Comparison of ENCODE assay signal across 14 cellular contexts in the genomic region with DNA sequence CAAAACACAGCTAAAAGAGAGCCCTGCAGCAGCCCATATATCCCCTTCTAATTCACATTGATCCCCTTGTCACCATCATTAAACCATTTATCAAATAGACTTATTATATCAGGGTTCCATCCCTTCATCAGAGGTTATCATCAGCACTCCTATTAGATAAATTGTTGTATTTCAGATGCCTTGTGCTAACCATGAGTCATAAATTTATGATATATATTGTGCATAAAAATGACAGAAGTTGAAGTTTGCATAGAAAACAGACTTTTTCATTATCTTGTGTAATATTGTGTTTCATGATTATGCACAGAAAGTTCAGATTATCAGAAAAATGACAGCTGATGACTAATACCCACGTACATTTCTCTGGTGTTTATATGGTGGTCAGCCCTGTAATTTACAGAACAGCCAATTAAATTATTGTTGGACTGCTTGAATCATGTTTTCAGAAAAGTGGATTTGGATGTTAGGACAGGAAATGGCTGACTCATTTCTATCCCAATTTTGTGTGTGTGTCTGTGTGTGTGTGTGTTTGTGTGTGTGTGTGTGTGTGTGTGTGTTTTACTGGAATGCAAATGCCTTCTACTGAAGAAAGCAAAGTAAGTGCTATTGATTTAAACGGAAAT.
DNase-seq lines count a peak whose midpoint lies in the region; ATAC-seq and TF ChIP-seq lines count a peak whose summit lies in the region.
"Had no signal": no experiment of that assay in that cellular context is flagged by ENCODE, and none has a peak within 500 bp of the region (broad histone marks: within the 10 kb centered on the region; RNA-seq: fewer than 3 reads in every experiment).

No MANE protein-coding gene starts in this region.

- H3K9ac ChIP-seq in HCT116 (ENCODE audit: low read length) (no peak overlapping the region), mesendoderm (ENCODE audit: low read length) (no peak overlapping the region)
- H3K9ac ChIP-seq: neural progenitor cell had no signal

- H3K27me3 ChIP-seq in HCT116 (ENCODE audit: insufficient read depth, low read length) (no peaks in the 10 kb centered on the region), ascending aorta (no peaks in the 10 kb centered on the region), mesendoderm (ENCODE audit: insufficient read depth, low read length, poor library complexity) (no peaks in the 10 kb centered on the region)
- H3K27me3 ChIP-seq: neural progenitor cell had no signal

- TF ChIP-seq RAD21 in HCT116 (IDR thresholded peaks at IDR 0.05; ENCODE audit: low read depth), result no peak

- no peaks in the 10 kb centered on the region for H3K9me3 ChIP-seq in HCT116 (ENCODE audit: control insufficient read depth in 1 of 2, insufficient read depth in 1 of 2, low read depth in 1 of 2, low read length in 2 of 2)
- no peaks in the 10 kb centered on the region for H3K9me3 ChIP-seq in ascending aorta

- no peaks in the 10 kb centered on the region for H3K9me2 ChIP-seq in HCT116 (ENCODE audit: insufficient read depth)

- no peak overlapping the region for H2BK120ac ChIP-seq in mesendoderm (ENCODE audit: low read depth, low read length)

- H3K4me2 ChIP-seq in HCT116 (ENCODE audit: low read length), result peak overlapping the region; percentile 11; the same call in 1 of the 2 replicates
- H3K4me2 ChIP-seq in mesendoderm (ENCODE audit: low read length), result no peak overlapping the region
- H3K4me2 ChIP-seq: neural progenitor cell had no signal

- no peaks in the 10 kb centered on the region for H3K79me1 ChIP-seq in mesendoderm (ENCODE audit: low read length)

- H3K4me1 ChIP-seq in HCT116 (ENCODE audit: control insufficient read depth in 1 of 2, insufficient read depth in 2 of 2, low read length in 2 of 2) (peaks cover 12 to 17% of the 10 kb centered on the region in 2 experiments), ascending aorta (peaks cover 5 to 25% of the 10 kb centered on the region in 2 donors), mesendoderm (ENCODE audit: control insufficient read depth, low read depth, low read length) (no peaks in the 10 kb centered on the region)

- no TSS peak for BruUV-seq in HCT116 (replicated peaks; lab: Mats Ljungman, UMichigan)

- H3K4me3 ChIP-seq in HCT116 (replicated peaks in 1 of 2; ENCODE audit: low read depth in 1 of 2, low read length in 2 of 2) (no peak overlapping the region), ascending aorta (no peak overlapping the region), mesendoderm (ENCODE audit: low read length) (no peak overlapping the region)
- H3K4me3 ChIP-seq: neural progenitor cell had no signal

- no peak overlapping the region for H2BK5ac ChIP-seq in mesendoderm (ENCODE audit: low read length)

- WGBS in mesendoderm (ENCODE audit: extremely low coverage, insufficient coverage, low lambda C conversion rate), result no CpG with 5 or more reads among the region's 2 CpGs

- intact Hi-C loops in HCT116 (cut with micrococcal nuclease) (no loop called here), ascending aorta (cut with DNase I) (no loop called here)

- no peaks in the 10 kb centered on the region for H4K20me1 ChIP-seq in HCT116 (ENCODE audit: insufficient read depth)

- TF ChIP-seq POLR2A in HCT116 (IDR thresholded peaks at IDR 0.05; ENCODE audit: borderline replicate concordance, extremely low read depth, insufficient read depth, insufficient read length), result no peak

- no peak overlapping the region for H2BK15ac ChIP-seq in mesendoderm (replicated peaks; ENCODE audit: low read depth)

- H3K23ac ChIP-seq in mesendoderm (ENCODE audit: low read length), result no peak overlapping the region

- POLR2A ChIA-PET in HCT116 (lab: Charles Lee), result interaction anchor here (0.6 kb wide), 1 partner anchor 9 kb away, joined by 3 read pairs; no protein-coding TSS in a partner anchor

- no peak overlapping the region for H2AK5ac ChIP-seq in mesendoderm (ENCODE audit: low read length)

- no peak overlapping the region for H3K56ac ChIP-seq in mesendoderm (ENCODE audit: low read length)

- ATAC-seq in HCT116 (no peak), HG03565 (IDR thresholded peaks at IDR 0.05; ENCODE audit: unreplicated experiment) (no peak), HG03135 (IDR thresholded peaks at IDR 0.05; ENCODE audit: unreplicated experiment) (no peak)
- ATAC-seq: stimulated activated naive B cell treated with anti-CD40 and anti-IgM and Interleukin-4, amounts not matched to agents 10 μg/mL and 1 μg/mL and 100 μg/mL, for 72 hours; T-helper 17 cell had no signal

- no peak overlapping the region for H2AFZ ChIP-seq in HCT116 (ENCODE audit: low read depth, low read length, poor library complexity, severe bottlenecking)
- H2AFZ ChIP-seq: neural progenitor cell had no signal

- RAD21 ChIA-PET in HCT116 (lab: Charles Lee; ENCODE audit: low non-redundant PET in 1 of 2, low total read pairs in 2 of 2, uncharacterized antibody in 2 of 2, unreplicated experiment in 2 of 2), result no interaction called here

- peak; percentile 79 for DNase-seq in A172 (ENCODE audit: low spot score)
- no peak for DNase-seq in HCT116 (ENCODE audit: low read depth, low spot score)
- no peak for DNase-seq in ascending aorta (ENCODE audit: low spot score in 2 of 2)
- DNase-seq in glomerular visceral epithelial cell (ENCODE audit: extremely low spot score), result peak; percentile 31
- DNase-seq in central memory CD4-positive, alpha-beta T cell, result no peak
- no peak for DNase-seq in mesendoderm
- DNase-seq: activated CD4-positive, alpha-beta memory T cell treated with anti-CD3 and anti-CD28 coated beads, Interleukin-2, amount 10 ng/mL, durations not matched to agents 7 days and 5 days; NCI-H524 treated with DMSO at 0.1 percent for 48 hours; stimulated activated naive B cell treated with anti-CD40 and anti-IgM and Interleukin-4, amounts not matched to agents 10 μg/mL and 1 μg/mL and 100 μg/mL, for 72 hours; T-helper 17 cell had no signal

- H4K8ac ChIP-seq in mesendoderm (ENCODE audit: low read depth, low read length), result no peak overlapping the region

- H3K27ac ChIP-seq in HCT116 (ENCODE audit: low read depth, low read length) (no peak overlapping the region), ascending aorta (peak overlapping the region; percentile 39 to 45), mesendoderm (ENCODE audit: low read depth, low read length) (no peak overlapping the region)
- H3K27ac ChIP-seq: C4-2B, neural progenitor cell had no signal

- CTCF ChIA-PET in HCT116 (lab: Charles Lee), result no interaction called here

- no peak for TF ChIP-seq CTCF in HCT116 (IDR thresholded peaks at IDR 0.05 in 2 of 3, conservative IDR thresholded peaks at IDR 0.05 in 1 of 3; ENCODE audit: borderline replicate concordance in 1 of 3, insufficient read depth in 1 of 3, low read depth in 2 of 3, low read length in 2 of 3)
- no peak for TF ChIP-seq CTCF in ascending aorta (IDR thresholded peaks at IDR 0.05)

- H4K5ac ChIP-seq in mesendoderm (ENCODE audit: low read length), result no peak overlapping the region

- H3K4ac ChIP-seq in mesendoderm (ENCODE audit: low read depth, low read length), result no peak overlapping the region

- H3K18ac ChIP-seq in mesendoderm (ENCODE audit: low read length), result no peak overlapping the region

- H3K36me3 ChIP-seq in HCT116 (ENCODE audit: control insufficient read depth in 1 of 2, insufficient read depth in 2 of 2, low read length in 2 of 2) (no peaks in the 10 kb centered on the region), ascending aorta (no peaks in the 10 kb centered on the region), mesendoderm (ENCODE audit: control insufficient read depth, insufficient read depth, low read length) (no peaks in the 10 kb centered on the region)
- H3K36me3 ChIP-seq: neural progenitor cell had no signal

- no peaks in the 10 kb centered on the region for H3K79me2 ChIP-seq in HCT116 (ENCODE audit: insufficient read depth, low read length)
- no peaks in the 10 kb centered on the region for H3K79me2 ChIP-seq in mesendoderm (ENCODE audit: control insufficient read depth, insufficient read depth, low read length)

TF ChIP-seq in HCT116, 20 proteins besides CTCF, POLR2A, EP300 and RAD21:
- peak; percentile 32 for TF ChIP-seq FOSL1 (IDR thresholded peaks at IDR 0.05; ENCODE audit: low read depth)
- TF ChIP-seq MAX (IDR thresholded peaks at IDR 0.05), result no peak
TF ChIP-seq in HCT116: peak in this region for 1.

Comparison
In these comparisons a context has a peak if more than half of its experiments do, and no peak if none do; other contexts are left out.
1. DNase-seq: peak in A172 (single experiment) and glomerular visceral epithelial cell (single experiment); none in HCT116 (single experiment), ascending aorta (0 of 2), central memory CD4-positive, alpha-beta T cell (single experiment) and mesendoderm (single experiment).
2. H3K27ac ChIP-seq: peak in ascending aorta (2 of 2); none in HCT116 (single experiment) and mesendoderm (single experiment).